14 cellular contexts compared by ENCODE assay signal in the genomic region with DNA sequence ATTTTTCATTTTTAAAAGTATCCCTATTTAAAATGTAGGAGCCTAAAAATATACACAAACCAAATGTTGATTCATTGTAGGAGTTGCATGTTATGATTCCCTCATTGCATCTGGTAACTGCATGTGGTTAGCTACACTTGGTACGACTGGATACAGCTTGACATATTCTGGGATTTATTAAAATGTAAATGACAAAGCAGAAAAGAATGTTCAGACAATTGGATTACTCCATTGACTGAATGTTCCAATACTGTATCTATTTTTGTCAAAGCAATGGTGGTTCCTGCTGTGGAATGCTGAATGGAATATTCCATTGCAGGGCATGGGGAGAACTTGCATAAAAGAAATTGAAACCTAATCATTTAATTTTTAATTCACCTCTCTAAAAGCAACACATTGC. TPM values are rescaled to one million over a fixed set of nuclear protein-coding genes. Genes with fewer than 3 reads are reported as not detected.
DNase-seq lines count a peak whose midpoint lies in the region; ATAC-seq and TF ChIP-seq lines count a peak whose summit lies in the region.
"Had no signal": no experiment of that assay in that cellular context is flagged by ENCODE, and none has a peak within 500 bp of the region (broad histone marks: within the 10 kb centered on the region; RNA-seq: fewer than 3 reads in every experiment).

No MANE protein-coding gene starts in this region.

- no peak overlapping the region for H3K27ac Mint-ChIP-seq in activated naive CD8-positive, alpha-beta T cell treated with anti-CD3 and anti-CD28 coated beads for 36 hours
- H3K27ac Mint-ChIP-seq: activated naive CD4-positive, alpha-beta T cell treated with anti-CD3 and anti-CD28 coated beads, Interleukin-2, amount 10 ng/mL, durations not matched to agents 7 days and 5 days; CD8-positive, alpha-beta memory T cell; stimulated activated naive CD8-positive, alpha-beta T cell treated with anti-CD3 and anti-CD28 coated beads, Interleukin-15, Interleukin-2, amounts not matched to agents 100 ng/mL and 50 ng/mL, for 24 hours had no signal

- H3K4me3 ChIP-seq in adipocyte (ENCODE audit: low read length) (peak overlapping the region; percentile 28), fibroblast of pulmonary artery (replicated peaks; ENCODE audit: low read depth, low read length) (no peak overlapping the region), osteoblast (ENCODE audit: insufficient read depth, low read length) (no peak overlapping the region)
- H3K4me3 ChIP-seq: SJCRH30 had no signal

- ATAC-seq in HG03521 (IDR thresholded peaks at IDR 0.05; ENCODE audit: unreplicated experiment) (no peak), HG03025 (IDR thresholded peaks at IDR 0.05; ENCODE audit: low FRiP score, unreplicated experiment) (no peak)

- H3K9me3 ChIP-seq in adipocyte (ENCODE audit: control insufficient read depth, low read length) = no peaks in the 10 kb centered on the region
- H3K9me3 ChIP-seq in osteoblast (ENCODE audit: low read depth, low read length) = no peaks in the 10 kb centered on the region
- H3K9me3 ChIP-seq: SJCRH30 had no signal

- H3K27me3 Mint-ChIP-seq in activated naive CD8-positive, alpha-beta T cell treated with anti-CD3 and anti-CD28 coated beads for 36 hours = peaks cover 5% of the 10 kb centered on the region
- H3K27me3 Mint-ChIP-seq: activated naive CD4-positive, alpha-beta T cell treated with anti-CD3 and anti-CD28 coated beads, Interleukin-2, amount 10 ng/mL, durations not matched to agents 7 days and 5 days had no signal

- no peaks in the 10 kb centered on the region for H3K4me1 Mint-ChIP-seq in activated naive CD8-positive, alpha-beta T cell treated with anti-CD3 and anti-CD28 coated beads for 36 hours
- H3K4me1 Mint-ChIP-seq: activated naive CD4-positive, alpha-beta T cell treated with anti-CD3 and anti-CD28 coated beads, Interleukin-2, amount 10 ng/mL, durations not matched to agents 7 days and 5 days; CD8-positive, alpha-beta memory T cell had no signal

- peak overlapping the region; percentile 56 for H3K27ac ChIP-seq in osteoblast (ENCODE audit: low read depth, low read length)
- H3K27ac ChIP-seq: SJCRH30 had no signal

- TF ChIP-seq CTCF in fibroblast of pulmonary artery (IDR thresholded peaks at IDR 0.05; ENCODE audit: low read length, missing control alignments) = no peak
- no peak for TF ChIP-seq CTCF in osteoblast (IDR thresholded peaks at IDR 0.05; ENCODE audit: extremely low read depth, low read depth, low read length)

- no peaks in the 10 kb centered on the region for H3K27me3 ChIP-seq in adipocyte (replicated peaks; ENCODE audit: control insufficient read depth, insufficient read depth, low read length)
- no peaks in the 10 kb centered on the region for H3K27me3 ChIP-seq in osteoblast (ENCODE audit: insufficient read depth, low read length)
- H3K27me3 ChIP-seq: SJCRH30 had no signal

- H3K4me1 ChIP-seq in adipocyte (ENCODE audit: control insufficient read depth, insufficient read depth, low read length) (peaks cover 75% of the 10 kb centered on the region), osteoblast (ENCODE audit: insufficient read depth, low read length) (peaks cover 47% of the 10 kb centered on the region)
- H3K4me1 ChIP-seq: SJCRH30 had no signal

- no peaks in the 10 kb centered on the region for H3K36me3 Mint-ChIP-seq in activated naive CD8-positive, alpha-beta T cell treated with anti-CD3 and anti-CD28 coated beads for 36 hours
- H3K36me3 Mint-ChIP-seq: activated naive CD4-positive, alpha-beta T cell treated with anti-CD3 and anti-CD28 coated beads, Interleukin-2, amount 10 ng/mL, durations not matched to agents 7 days and 5 days; CD8-positive, alpha-beta memory T cell had no signal

- no peak overlapping the region for H3K4me2 ChIP-seq in osteoblast (ENCODE audit: insufficient read depth, low read length)

- H3K9ac ChIP-seq in adipocyte (ENCODE audit: low read length) = peak overlapping the region; percentile 73

- H3K79me2 ChIP-seq in osteoblast (ENCODE audit: insufficient read depth, low read length) = peaks cover 21% of the 10 kb centered on the region

- no peak overlapping the region for H2AFZ ChIP-seq in osteoblast (ENCODE audit: low read length)

- no peaks in the 10 kb centered on the region for H3K9me3 Mint-ChIP-seq in activated naive CD8-positive, alpha-beta T cell treated with anti-CD3 and anti-CD28 coated beads for 36 hours
- H3K9me3 Mint-ChIP-seq: activated naive CD4-positive, alpha-beta T cell treated with anti-CD3 and anti-CD28 coated beads, Interleukin-2, amount 10 ng/mL, durations not matched to agents 7 days and 5 days; stimulated activated naive CD8-positive, alpha-beta T cell treated with anti-CD3 and anti-CD28 coated beads, Interleukin-15, Interleukin-2, amounts not matched to agents 100 ng/mL and 50 ng/mL, for 24 hours had no signal

- H3K36me3 ChIP-seq in adipocyte (ENCODE audit: control insufficient read depth, insufficient read depth, low read length, severe bottlenecking) (peaks cover 31% of the 10 kb centered on the region), osteoblast (ENCODE audit: insufficient read depth, low read length) (peaks cover 44% of the 10 kb centered on the region)
- H3K36me3 ChIP-seq: SJCRH30 had no signal

- H4K20me1 ChIP-seq in osteoblast (ENCODE audit: insufficient read depth, low read length) = peaks cover 39% of the 10 kb centered on the region

- H3K4me3 Mint-ChIP-seq in activated naive CD8-positive, alpha-beta T cell treated with anti-CD3 and anti-CD28 coated beads for 36 hours = no peak overlapping the region
- H3K4me3 Mint-ChIP-seq: activated naive CD4-positive, alpha-beta T cell treated with anti-CD3 and anti-CD28 coated beads, Interleukin-2, amount 10 ng/mL, durations not matched to agents 7 days and 5 days; CD8-positive, alpha-beta memory T cell; stimulated activated naive CD8-positive, alpha-beta T cell treated with anti-CD3 and anti-CD28 coated beads, Interleukin-15, Interleukin-2, amounts not matched to agents 100 ng/mL and 50 ng/mL, for 24 hours had no signal

- DNase-seq in Ammon's horn (ENCODE audit: low spot score) (peak; percentile 56), adipocyte (ENCODE audit: low read depth) (peak; percentile 87), fibroblast of pulmonary artery (ENCODE audit: low read depth) (peak; percentile 92), osteoblast (ENCODE audit: insufficient read length, low spot score, missing footprints) (no peak), cortex of kidney (lab: John Stamatoyannopoulos, UW) (no peak)
- no peak for DNase-seq in activated naive CD8-positive, alpha-beta T cell treated with anti-CD3 and anti-CD28 coated beads for 36 hours
- DNase-seq: activated CD4-positive, alpha-beta T cell treated with anti-CD3 and anti-CD28 coated beads for 48 hours; activated naive CD4-positive, alpha-beta T cell treated with anti-CD3 and anti-CD28 coated beads, Interleukin-2, amount 10 ng/mL, durations not matched to agents 7 days and 5 days; CD8-positive, alpha-beta memory T cell; glutamatergic neuron; SJCRH30 had no signal

RNA-seq across cellular contexts. Expression of a gene that starts 30.8 kb away (rescaled TPM):
- 18.1 and 20.0 TPM in 2 replicates for total RNA-seq in osteoblast
- total RNA-seq in activated naive CD8-positive, alpha-beta T cell treated with anti-CD3 and anti-CD28 coated beads for 36 hours = not detected
- total RNA-seq: CD8-positive, alpha-beta memory T cell; SJCRH30 had no signal

Comparison
In these comparisons a context has a peak if more than half of its experiments do, and no peak if none do; other contexts are left out.
1. DNase-seq: peak in Ammon's horn (single experiment), adipocyte (single experiment) and fibroblast of pulmonary artery (single experiment); none in osteoblast (single experiment), activated naive CD8-positive, alpha-beta T cell treated with anti-CD3 and anti-CD28 coated beads for 36 hours (single experiment) and cortex of kidney (single experiment).
2. RNA of a gene that starts 30.8 kb away (total RNA-seq): 18.1 to 20.0 TPM in osteoblast; not detected in activated naive CD8-positive, alpha-beta T cell treated with anti-CD3 and anti-CD28 coated beads for 36 hours; every median in the first group is over 10 times any median in the second.